ENCODE assay signal across 2 cellular contexts in the genomic region with DNA sequence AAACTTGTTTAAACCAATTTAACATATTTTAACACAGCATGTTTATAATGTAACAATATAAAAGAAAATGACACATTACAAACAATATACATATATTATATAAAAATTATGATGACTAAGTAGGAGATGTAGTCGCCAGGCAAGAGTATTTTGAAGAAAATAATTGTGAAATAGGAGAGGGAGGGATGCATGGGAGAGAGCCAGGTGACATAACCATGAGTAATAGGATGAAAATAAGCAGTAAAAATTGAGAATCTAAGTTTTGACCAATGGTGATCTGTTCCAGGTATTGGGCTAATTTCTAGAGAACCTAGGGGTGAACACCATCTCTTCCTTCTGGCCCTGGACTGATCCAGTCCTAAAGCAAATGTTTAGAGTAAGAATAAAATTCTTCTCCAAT.
TF ChIP-seq lines count a peak whose summit lies in the region.

No MANE protein-coding gene starts in this region.

TF ChIP-seq in endothelial cell of umbilical vein, 7 proteins besides CTCF, POLR2A, EP300 and RAD21 (continued from another document):
- peak; percentile 47 for TF ChIP-seq FOS (IDR thresholded peaks at IDR 0.05; ENCODE audit: borderline replicate concordance, insufficient read depth, low read length)
TF ChIP-seq in endothelial cell of umbilical vein: peak in this region for 1.

TF ChIP-seq in GM12891, 5 proteins besides CTCF, POLR2A, EP300 and RAD21 (continued from another document):
- TF ChIP-seq TAF1 (IDR thresholded peaks at IDR 0.05; ENCODE audit: low read depth, low read length) (no peak), SPI1 (IDR thresholded peaks at IDR 0.05; ENCODE audit: low read depth, low read length) (no peak), POU2F2 (IDR thresholded peaks at IDR 0.05; ENCODE audit: low read depth, low read length) (no peak), POLR2AphosphoS5 (IDR thresholded peaks at IDR 0.05; ENCODE audit: low read depth, low read length) (no peak)
